Comparison of ENCODE assay signal across 1 cellular context in genomic region chr2:65130440-65131175, GRCh38.
TF ChIP-seq lines count a peak whose summit lies in the region.

No MANE protein-coding gene starts in this region.

TF ChIP-seq in K562, 482 proteins besides CTCF, POLR2A, EP300 and RAD21 (continued from another document and continues in another):
- no peak for TF ChIP-seq THRAP3 (IDR thresholded peaks at IDR 0.05; ENCODE audit: borderline replicate concordance)
- TF ChIP-seq RBM17 (IDR thresholded peaks at IDR 0.05; ENCODE audit: borderline replicate concordance, low read depth, low read length): no peak
- TF ChIP-seq L3MBTL2 (IDR thresholded peaks at IDR 0.05): no peak
- TF ChIP-seq CHD4 (IDR thresholded peaks at IDR 0.05; ENCODE audit: insufficient read depth, insufficient replicate concordance, low read depth, low read length, poor library complexity, severe bottlenecking): peak; percentile 31
- no peak for TF ChIP-seq ZNF316 (IDR thresholded peaks at IDR 0.05)
- no peak for TF ChIP-seq NFYB (IDR thresholded peaks at IDR 0.05; ENCODE audit: extremely low read depth, insufficient read length)
- no peak for TF ChIP-seq MXD1 (CRISPR knock-in tag; IDR thresholded peaks at IDR 0.05; ENCODE audit: borderline replicate concordance, poor library complexity, severe bottlenecking)
- no peak for TF ChIP-seq ZFPM2 (CRISPR knock-in tag; IDR thresholded peaks at IDR 0.05)
- no peak for TF ChIP-seq NR2C2 (CRISPR knock-in tag; IDR thresholded peaks at IDR 0.05)
- peak; percentile 77 for TF ChIP-seq NR2C2 (tag; IDR thresholded peaks at IDR 0.05)
- TF ChIP-seq UBTF (IDR thresholded peaks at IDR 0.05; ENCODE audit: borderline replicate concordance in 1 of 2, low read depth in 2 of 2, low read length in 2 of 2): no peak
- no peak for TF ChIP-seq ZNF395 (CRISPR knock-in tag; IDR thresholded peaks at IDR 0.05)
- no peak for TF ChIP-seq CREB3L1 (IDR thresholded peaks at IDR 0.05; ENCODE audit: borderline replicate concordance, low read depth)
- no peak for TF ChIP-seq NR3C1 (CRISPR knock-in tag; IDR thresholded peaks at IDR 0.05)
- TF ChIP-seq CHD1 (IDR thresholded peaks at IDR 0.05; ENCODE audit: low read length): no peak
- TF ChIP-seq RHOXF2B (CRISPR knock-in tag; conservative IDR thresholded peaks at IDR 0.05): no peak
- no peak for TF ChIP-seq ZNF445 (CRISPR knock-in tag; IDR thresholded peaks at IDR 0.05; ENCODE audit: low read depth)
- no peak for TF ChIP-seq ZNF696 (CRISPR knock-in tag; conservative IDR thresholded peaks at IDR 0.05)
- TF ChIP-seq PKNOX1 (IDR thresholded peaks at IDR 0.05): no peak
- no peak for TF ChIP-seq ZNF274 (IDR thresholded peaks at IDR 0.05; ENCODE audit: borderline replicate concordance, low read depth, low read length)
- TF ChIP-seq MITF (IDR thresholded peaks at IDR 0.05): no peak
- no peak for TF ChIP-seq CREB3 (tag; conservative IDR thresholded peaks at IDR 0.05; ENCODE audit: low read depth)
- no peak for TF ChIP-seq CCNT2 (IDR thresholded peaks at IDR 0.05; ENCODE audit: borderline replicate concordance, extremely low read depth, insufficient read length, low read depth, low read length)
- TF ChIP-seq FIP1L1 (IDR thresholded peaks at IDR 0.05; ENCODE audit: low read depth, low read length, poor library complexity, severe bottlenecking): no peak
- TF ChIP-seq USF2 (CRISPR knock-in tag; IDR thresholded peaks at IDR 0.05): no peak
- TF ChIP-seq ZNF239 (CRISPR knock-in tag; IDR thresholded peaks at IDR 0.05): no peak
- TF ChIP-seq E2F5 (CRISPR knock-in tag; IDR thresholded peaks at IDR 0.05): no peak
- TF ChIP-seq ZNF586 (CRISPR knock-in tag; conservative IDR thresholded peaks at IDR 0.05): no peak
- TF ChIP-seq ETS1 (conservative IDR thresholded peaks at IDR 0.05; ENCODE audit: control insufficient read depth, low read depth, low read length): no peak
- TF ChIP-seq ZC3H11A (IDR thresholded peaks at IDR 0.05; ENCODE audit: low read depth, low read length): no peak
- no peak for TF ChIP-seq NKRF (IDR thresholded peaks at IDR 0.05; ENCODE audit: borderline replicate concordance)
- TF ChIP-seq ZNF740 (CRISPR knock-in tag; IDR thresholded peaks at IDR 0.05): no peak; the same call in 1 of the 2 replicates
- TF ChIP-seq ZNF740 (tag; IDR thresholded peaks at IDR 0.05): no peak
- TF ChIP-seq BRD4 (IDR thresholded peaks at IDR 0.05): no peak
- TF ChIP-seq MXI1 (IDR thresholded peaks at IDR 0.05; ENCODE audit: low read depth, low read length): no peak
- TF ChIP-seq SRSF3 (IDR thresholded peaks at IDR 0.05; ENCODE audit: insufficient read depth, low read length): no peak
- TF ChIP-seq DNMT1 (IDR thresholded peaks at IDR 0.05): no peak
- TF ChIP-seq ZNF764 (CRISPR knock-in tag; IDR thresholded peaks at IDR 0.05; ENCODE audit: low read depth): no peak
- no peak for TF ChIP-seq NR0B1 (IDR thresholded peaks at IDR 0.05; ENCODE audit: partially characterized antibody)
- TF ChIP-seq MTA3 (IDR thresholded peaks at IDR 0.05; ENCODE audit: borderline replicate concordance): no peak; the same call in 1 of the 2 replicates
- no peak for TF ChIP-seq ILK (tag; IDR thresholded peaks at IDR 0.05; ENCODE audit: borderline replicate concordance, low read depth)
- no peak for TF ChIP-seq DIDO1 (tag; IDR thresholded peaks at IDR 0.05; ENCODE audit: low read depth)
- no peak for TF ChIP-seq ZFP30 (CRISPR knock-in tag; IDR thresholded peaks at IDR 0.05; ENCODE audit: borderline replicate concordance)
- no peak for TF ChIP-seq SNIP1 (IDR thresholded peaks at IDR 0.05; ENCODE audit: low read depth)
- no peak for TF ChIP-seq ZNF655 (CRISPR knock-in tag; IDR thresholded peaks at IDR 0.05)
- no peak for TF ChIP-seq SRSF7 (optimal IDR thresholded peaks at IDR 0.05; ENCODE audit: low read depth, low read length)
- TF ChIP-seq HNRNPK (IDR thresholded peaks at IDR 0.05; ENCODE audit: low read depth, low read length, poor library complexity, severe bottlenecking): no peak
